In genomic region chr1:156102634-156103511, GRCh38 we compare ENCODE assay signal across 1 cellular context.
A peak's percentile ranks its signal among the peaks of the same experiment; 100 is the strongest.
TF ChIP-seq lines count a peak whose summit lies in the region.

No MANE protein-coding gene starts in this region.

TF ChIP-seq in HepG2, 621 proteins besides CTCF, POLR2A, EP300 and RAD21 (continues in another document):
- TF ChIP-seq, protein P1, sequence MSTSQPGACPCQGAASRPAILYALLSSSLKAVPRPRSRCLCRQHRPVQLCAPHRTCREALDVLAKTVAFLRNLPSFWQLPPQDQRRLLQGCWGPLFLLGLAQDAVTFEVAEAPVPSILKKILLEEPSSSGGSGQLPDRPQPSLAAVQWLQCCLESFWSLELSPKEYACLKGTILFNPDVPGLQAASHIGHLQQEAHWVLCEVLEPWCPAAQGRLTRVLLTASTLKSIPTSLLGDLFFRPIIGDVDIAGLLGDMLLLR (CRISPR knock-in tag; IDR thresholded peaks at IDR 0.05), result no peak
- TF ChIP-seq MYC (CRISPR knock-in tag; IDR thresholded peaks at IDR 0.05; ENCODE audit: borderline replicate concordance) (peak; percentile 22; the same call in 1 of the 2 replicates), ZNF644 (CRISPR knock-in tag; IDR thresholded peaks at IDR 0.05; ENCODE audit: low read depth) (no peak), ZNF781 (CRISPR knock-in tag; IDR thresholded peaks at IDR 0.05; ENCODE audit: borderline replicate concordance, not compliant biosample characterization) (no peak), NR2F1 (CRISPR knock-in tag; IDR thresholded peaks at IDR 0.05) (no peak), GATAD1 (CRISPR knock-in tag; IDR thresholded peaks at IDR 0.05) (no peak), ZNF138 (CRISPR knock-in tag; IDR thresholded peaks at IDR 0.05; ENCODE audit: low read depth) (no peak), MXD4 (CRISPR knock-in tag; IDR thresholded peaks at IDR 0.05) (no peak), PATZ1 (CRISPR knock-in tag; IDR thresholded peaks at IDR 0.05) (peak; percentile 39; the same call in 1 of the 2 replicates), HOXA3 (CRISPR knock-in tag; IDR thresholded peaks at IDR 0.05) (0 out of 2 replicates have a peak, but pooled peaks have one; percentile 37), GABPB1 (CRISPR knock-in tag; IDR thresholded peaks at IDR 0.05) (0 out of 2 replicates have a peak, but pooled peaks have one; percentile 35), ZNF512B (CRISPR knock-in tag; IDR thresholded peaks at IDR 0.05; ENCODE audit: borderline replicate concordance) (no peak), ATF3 (CRISPR knock-in tag; IDR thresholded peaks at IDR 0.05) (no peak), SOX13 (IDR thresholded peaks at IDR 0.05) (no peak), SOX13 (CRISPR knock-in tag; conservative IDR thresholded peaks at IDR 0.05 in 1 of 2, IDR thresholded peaks at IDR 0.05 in 1 of 2) (0 out of 4 replicates have a peak, but pooled peaks of 1 of the 2 experiments have one; percentile 7), ZNF281 (CRISPR knock-in tag; IDR thresholded peaks at IDR 0.05; ENCODE audit: borderline replicate concordance) (no peak), KAT2B (IDR thresholded peaks at IDR 0.05; ENCODE audit: borderline replicate concordance, low read depth, low read length) (no peak), NFE2L1 (CRISPR knock-in tag; IDR thresholded peaks at IDR 0.05; ENCODE audit: borderline replicate concordance) (no peak), ZNF451 (CRISPR knock-in tag; IDR thresholded peaks at IDR 0.05) (no peak), ZNF350 (CRISPR knock-in tag; IDR thresholded peaks at IDR 0.05; ENCODE audit: borderline replicate concordance, low read depth) (no peak), GABPA (IDR thresholded peaks at IDR 0.05; ENCODE audit: low read depth, low read length) (peak; percentile 33; the same call in 1 of the 2 replicates), GABPA (CRISPR knock-in tag; IDR thresholded peaks at IDR 0.05; ENCODE audit: low read depth) (peak; percentile 74), SATB2 (CRISPR knock-in tag; IDR thresholded peaks at IDR 0.05) (no peak), ZNF572 (CRISPR knock-in tag; IDR thresholded peaks at IDR 0.05) (no peak), ZNF556 (CRISPR knock-in tag; IDR thresholded peaks at IDR 0.05; ENCODE audit: borderline replicate concordance) (no peak), SAP130 (CRISPR knock-in tag; IDR thresholded peaks at IDR 0.05; ENCODE audit: low read depth) (0 out of 2 replicates have a peak, but pooled peaks have one; percentile 12), TAF1 (CRISPR knock-in tag; IDR thresholded peaks at IDR 0.05) (0 out of 2 replicates have a peak, but pooled peaks have one; percentile 8), CCDC6 (CRISPR knock-in tag; IDR thresholded peaks at IDR 0.05) (no peak), ZNF136 (CRISPR knock-in tag; IDR thresholded peaks at IDR 0.05; ENCODE audit: low read depth) (peak; percentile 34; the same call in 1 of the 2 replicates), SALL1 (CRISPR knock-in tag; IDR thresholded peaks at IDR 0.05) (peak; percentile 23; the same call in 1 of the 2 replicates), HNF4A (CRISPR knock-in tag; IDR thresholded peaks at IDR 0.05) (peak; percentile 68)
- TF ChIP-seq, protein P2, sequence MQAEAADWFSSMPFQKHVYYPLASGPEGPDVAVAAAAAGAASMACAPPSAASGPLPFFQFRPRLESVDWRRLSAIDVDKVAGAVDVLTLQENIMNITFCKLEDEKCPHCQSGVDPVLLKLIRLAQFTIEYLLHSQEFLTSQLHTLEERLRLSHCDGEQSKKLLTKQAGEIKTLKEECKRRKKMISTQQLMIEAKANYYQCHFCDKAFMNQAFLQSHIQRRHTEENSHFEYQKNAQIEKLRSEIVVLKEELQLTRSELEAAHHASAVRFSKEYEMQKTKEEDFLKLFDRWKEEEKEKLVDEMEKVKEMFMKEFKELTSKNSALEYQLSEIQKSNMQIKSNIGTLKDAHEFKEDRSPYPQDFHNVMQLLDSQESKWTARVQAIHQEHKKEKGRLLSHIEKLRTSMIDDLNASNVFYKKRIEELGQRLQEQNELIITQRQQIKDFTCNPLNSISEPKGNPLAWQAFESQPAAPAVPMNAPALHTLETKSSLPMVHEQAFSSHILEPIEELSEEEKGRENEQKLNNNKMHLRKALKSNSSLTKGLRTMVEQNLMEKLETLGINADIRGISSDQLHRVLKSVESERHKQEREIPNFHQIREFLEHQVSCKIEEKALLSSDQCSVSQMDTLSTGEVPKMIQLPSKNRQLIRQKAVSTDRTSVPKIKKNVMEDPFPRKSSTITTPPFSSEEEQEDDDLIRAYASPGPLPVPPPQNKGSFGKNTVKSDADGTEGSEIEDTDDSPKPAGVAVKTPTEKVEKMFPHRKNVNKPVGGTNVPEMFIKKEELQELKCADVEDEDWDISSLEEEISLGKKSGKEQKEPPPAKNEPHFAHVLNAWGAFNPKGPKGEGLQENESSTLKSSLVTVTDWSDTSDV (CRISPR knock-in tag; IDR thresholded peaks at IDR 0.05), result no peak
- TF ChIP-seq, protein P3, sequence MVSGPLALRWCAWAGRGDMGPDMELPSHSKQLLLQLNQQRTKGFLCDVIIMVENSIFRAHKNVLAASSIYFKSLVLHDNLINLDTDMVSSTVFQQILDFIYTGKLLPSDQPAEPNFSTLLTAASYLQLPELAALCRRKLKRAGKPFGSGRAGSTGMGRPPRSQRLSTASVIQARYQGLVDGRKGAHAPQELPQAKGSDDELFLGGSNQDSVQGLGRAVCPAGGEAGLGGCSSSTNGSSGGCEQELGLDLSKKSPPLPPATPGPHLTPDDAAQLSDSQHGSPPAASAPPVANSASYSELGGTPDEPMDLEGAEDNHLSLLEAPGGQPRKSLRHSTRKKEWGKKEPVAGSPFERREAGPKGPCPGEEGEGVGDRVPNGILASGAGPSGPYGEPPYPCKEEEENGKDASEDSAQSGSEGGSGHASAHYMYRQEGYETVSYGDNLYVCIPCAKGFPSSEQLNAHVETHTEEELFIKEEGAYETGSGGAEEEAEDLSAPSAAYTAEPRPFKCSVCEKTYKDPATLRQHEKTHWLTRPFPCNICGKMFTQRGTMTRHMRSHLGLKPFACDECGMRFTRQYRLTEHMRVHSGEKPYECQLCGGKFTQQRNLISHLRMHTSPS (CRISPR knock-in tag; IDR thresholded peaks at IDR 0.05; ENCODE audit: low read depth), result no peak
- TF ChIP-seq, protein P4, sequence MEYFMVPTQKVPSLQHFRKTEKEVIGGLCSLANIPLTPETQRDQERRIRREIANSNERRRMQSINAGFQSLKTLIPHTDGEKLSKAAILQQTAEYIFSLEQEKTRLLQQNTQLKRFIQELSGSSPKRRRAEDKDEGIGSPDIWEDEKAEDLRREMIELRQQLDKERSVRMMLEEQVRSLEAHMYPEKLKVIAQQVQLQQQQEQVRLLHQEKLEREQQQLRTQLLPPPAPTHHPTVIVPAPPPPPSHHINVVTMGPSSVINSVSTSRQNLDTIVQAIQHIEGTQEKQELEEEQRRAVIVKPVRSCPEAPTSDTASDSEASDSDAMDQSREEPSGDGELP (IDR thresholded peaks at IDR 0.05; ENCODE audit: borderline replicate concordance, low read depth), result peak; percentile 73; the same call in 1 of the 2 replicates
- TF ChIP-seq, protein P5, sequence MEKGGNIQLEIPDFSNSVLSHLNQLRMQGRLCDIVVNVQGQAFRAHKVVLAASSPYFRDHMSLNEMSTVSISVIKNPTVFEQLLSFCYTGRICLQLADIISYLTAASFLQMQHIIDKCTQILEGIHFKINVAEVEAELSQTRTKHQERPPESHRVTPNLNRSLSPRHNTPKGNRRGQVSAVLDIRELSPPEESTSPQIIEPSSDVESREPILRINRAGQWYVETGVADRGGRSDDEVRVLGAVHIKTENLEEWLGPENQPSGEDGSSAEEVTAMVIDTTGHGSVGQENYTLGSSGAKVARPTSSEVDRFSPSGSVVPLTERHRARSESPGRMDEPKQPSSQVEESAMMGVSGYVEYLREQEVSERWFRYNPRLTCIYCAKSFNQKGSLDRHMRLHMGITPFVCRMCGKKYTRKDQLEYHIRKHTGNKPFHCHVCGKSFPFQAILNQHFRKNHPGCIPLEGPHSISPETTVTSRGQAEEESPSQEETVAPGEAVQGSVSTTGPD (CRISPR knock-in tag; IDR thresholded peaks at IDR 0.05), result no peak
- TF ChIP-seq, protein P6, sequence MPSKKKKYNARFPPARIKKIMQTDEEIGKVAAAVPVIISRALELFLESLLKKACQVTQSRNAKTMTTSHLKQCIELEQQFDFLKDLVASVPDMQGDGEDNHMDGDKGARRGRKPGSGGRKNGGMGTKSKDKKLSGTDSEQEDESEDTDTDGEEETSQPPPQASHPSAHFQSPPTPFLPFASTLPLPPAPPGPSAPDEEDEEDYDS (CRISPR knock-in tag; IDR thresholded peaks at IDR 0.05), result 0 out of 2 replicates have a peak, but pooled peaks have one; percentile 15
- TF ChIP-seq, protein P7, sequence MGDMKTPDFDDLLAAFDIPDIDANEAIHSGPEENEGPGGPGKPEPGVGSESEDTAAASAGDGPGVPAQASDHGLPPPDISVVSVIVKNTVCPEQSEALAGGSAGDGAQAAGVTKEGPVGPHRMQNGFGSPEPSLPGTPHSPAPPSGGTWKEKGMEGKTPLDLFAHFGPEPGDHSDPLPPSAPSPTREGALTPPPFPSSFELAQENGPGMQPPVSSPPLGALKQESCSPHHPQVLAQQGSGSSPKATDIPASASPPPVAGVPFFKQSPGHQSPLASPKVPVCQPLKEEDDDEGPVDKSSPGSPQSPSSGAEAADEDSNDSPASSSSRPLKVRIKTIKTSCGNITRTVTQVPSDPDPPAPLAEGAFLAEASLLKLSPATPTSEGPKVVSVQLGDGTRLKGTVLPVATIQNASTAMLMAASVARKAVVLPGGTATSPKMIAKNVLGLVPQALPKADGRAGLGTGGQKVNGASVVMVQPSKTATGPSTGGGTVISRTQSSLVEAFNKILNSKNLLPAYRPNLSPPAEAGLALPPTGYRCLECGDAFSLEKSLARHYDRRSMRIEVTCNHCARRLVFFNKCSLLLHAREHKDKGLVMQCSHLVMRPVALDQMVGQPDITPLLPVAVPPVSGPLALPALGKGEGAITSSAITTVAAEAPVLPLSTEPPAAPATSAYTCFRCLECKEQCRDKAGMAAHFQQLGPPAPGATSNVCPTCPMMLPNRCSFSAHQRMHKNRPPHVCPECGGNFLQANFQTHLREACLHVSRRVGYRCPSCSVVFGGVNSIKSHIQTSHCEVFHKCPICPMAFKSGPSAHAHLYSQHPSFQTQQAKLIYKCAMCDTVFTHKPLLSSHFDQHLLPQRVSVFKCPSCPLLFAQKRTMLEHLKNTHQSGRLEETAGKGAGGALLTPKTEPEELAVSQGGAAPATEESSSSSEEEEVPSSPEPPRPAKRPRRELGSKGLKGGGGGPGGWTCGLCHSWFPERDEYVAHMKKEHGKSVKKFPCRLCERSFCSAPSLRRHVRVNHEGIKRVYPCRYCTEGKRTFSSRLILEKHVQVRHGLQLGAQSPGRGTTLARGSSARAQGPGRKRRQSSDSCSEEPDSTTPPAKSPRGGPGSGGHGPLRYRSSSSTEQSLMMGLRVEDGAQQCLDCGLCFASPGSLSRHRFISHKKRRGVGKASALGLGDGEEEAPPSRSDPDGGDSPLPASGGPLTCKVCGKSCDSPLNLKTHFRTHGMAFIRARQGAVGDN (CRISPR knock-in tag; IDR thresholded peaks at IDR 0.05), result peak; percentile 57
